Comparison of ENCODE assay signal across 12 cellular contexts in genomic region chr5:37272564-37272963, GRCh38. TPM values are rescaled to one million over a fixed set of nuclear protein-coding genes. Genes with fewer than 3 reads are reported as not detected.
A peak's percentile ranks its signal among the peaks of the same experiment; 100 is the strongest.
DNase-seq lines count a peak whose midpoint lies in the region; ATAC-seq and TF ChIP-seq lines count a peak whose summit lies in the region.
"Had no signal": no experiment of that assay in that cellular context is flagged by ENCODE, and none has a peak within 500 bp of the region (broad histone marks: within the 10 kb centered on the region; RNA-seq: fewer than 3 reads in every experiment).

No MANE protein-coding gene starts in this region.

- no peaks in the 10 kb centered on the region for H3K9me1 ChIP-seq in IMR-90 (ENCODE audit: insufficient read depth, low read length)

- H3K27ac Mint-ChIP-seq in Caco-2 (ENCODE audit: unreplicated experiment) (peak overlapping the region; percentile 85), mesothelial cell of epicardium (peak overlapping the region; percentile 60)
- H3K27ac Mint-ChIP-seq: CD14-positive monocyte had no signal

- no peak for TF ChIP-seq CTCF in Caco-2 (IDR thresholded peaks at IDR 0.05; ENCODE audit: insufficient read depth in 1 of 2, low read depth in 1 of 2, low read length in 1 of 2, severe bottlenecking in 1 of 2, unreplicated experiment in 1 of 2)
- no peak for TF ChIP-seq CTCF in IMR-90 (conservative IDR thresholded peaks at IDR 0.05; ENCODE audit: low read depth, low read length)
- no peak for TF ChIP-seq CTCF in mesothelial cell of epicardium (IDR thresholded peaks at IDR 0.05; ENCODE audit: unreplicated experiment)
- TF ChIP-seq CTCF in suprapubic skin (IDR thresholded peaks at IDR 0.05): no peak

- no peak overlapping the region for H4K5ac ChIP-seq in IMR-90 (ENCODE audit: low read depth, low read length)

- H2BK20ac ChIP-seq in IMR-90 (ENCODE audit: low read depth, low read length): no peak overlapping the region

- H3K36me3 Mint-ChIP-seq in Caco-2 (ENCODE audit: insufficient read depth, unreplicated experiment) (peaks cover 7% of the 10 kb centered on the region), mesothelial cell of epicardium (no peaks in the 10 kb centered on the region)
- H3K36me3 Mint-ChIP-seq: CD14-positive monocyte had no signal

- DNase-seq in Caco-2 (peak; percentile 77 to 86), IMR-90 (peak; percentile 2), dermis blood vessel endothelial cell (peak; percentile 21), mesothelial cell of epicardium (ENCODE audit: low spot score in 2 of 2, unreplicated experiment in 2 of 2) (no peak), DMS53 (lab: John Stamatoyannopoulos, UW) (no peak), suprapubic skin (ENCODE audit: low spot score in 2 of 2) (no peak), NOMO-1 treated with dmso at 0.1 percent for 144 hours (lab: John Stamatoyannopoulos, UW; ENCODE audit: unreplicated experiment) (no peak)
- DNase-seq in effector CD4-positive, alpha-beta T cell: no peak
- DNase-seq: NCI-H1048 had no signal

- CTCF ChIA-PET in Caco-2 (lab: Charles Lee): interaction anchor here (0.6 to 0.7 kb wide), 2 partner anchors 24 to 37 kb away, joined by 3 to 5 read pairs; no protein-coding TSS in a partner anchor
- CTCF ChIA-PET in IMR-90 (lab: Yijun Ruan, JAX): no interaction called here

- intact Hi-C loops in Caco-2 (cut with micrococcal nuclease; ENCODE audit: unreplicated experiment) (no loop called here), IMR-90 (cut with micrococcal nuclease) (no loop called here)

- no peak overlapping the region for H3K4me3 ChIP-seq in Caco-2 (ENCODE audit: low read depth, low read length)
- no peak overlapping the region for H3K4me3 ChIP-seq in IMR-90 (ENCODE audit: insufficient read depth, low read depth, low read length)
- H3K4me3 ChIP-seq in suprapubic skin: no peak overlapping the region
- H3K4me3 ChIP-seq: pancreas had no signal

- H3K36me3 ChIP-seq in Caco-2 (ENCODE audit: control insufficient read depth, insufficient read depth, low read length) (no peaks in the 10 kb centered on the region), IMR-90 (ENCODE audit: control insufficient read depth, insufficient read depth, low read length) (no peaks in the 10 kb centered on the region), suprapubic skin (no peaks in the 10 kb centered on the region)
- H3K36me3 ChIP-seq: pancreas had no signal

- WGBS in IMR-90 (ENCODE audit: extremely low coverage in 2 of 2, insufficient read length in 1 of 2), 2 experiments: no CpG with 5 or more reads among the region's 1 CpG
- WGBS in suprapubic skin: 33% methylated on average over 1 of the region's 1 CpG

- no peak overlapping the region for H3K18ac ChIP-seq in IMR-90 (ENCODE audit: low read depth, low read length)

- no peak overlapping the region for H3K14ac ChIP-seq in IMR-90 (replicated peaks; ENCODE audit: low read depth, low read length)

- H4K20me1 ChIP-seq in IMR-90 (ENCODE audit: insufficient read depth, low read length): no peaks in the 10 kb centered on the region

- no peak overlapping the region for H2AFZ ChIP-seq in IMR-90 (replicated peaks; ENCODE audit: low read length, poor library complexity)

- TF ChIP-seq EP300 in suprapubic skin (IDR thresholded peaks at IDR 0.05): no peak

- in situ Hi-C loops in IMR-90 (cut with MboI; ENCODE audit: low sequenced_read_pairs): no loop called here

- no peaks in the 10 kb centered on the region for H3K79me1 ChIP-seq in IMR-90 (ENCODE audit: low read depth in 1 of 2, low read length in 2 of 2)

- H3K4me3 Mint-ChIP-seq in Caco-2 (ENCODE audit: unreplicated experiment): no peak overlapping the region
- no peak overlapping the region for H3K4me3 Mint-ChIP-seq in mesothelial cell of epicardium
- H3K4me3 Mint-ChIP-seq: CD14-positive monocyte had no signal

- TF ChIP-seq POLR2A in IMR-90 (IDR thresholded peaks at IDR 0.05; ENCODE audit: low read depth, low read length): no peak
- TF ChIP-seq POLR2A in suprapubic skin (IDR thresholded peaks at IDR 0.05): no peak

- no TSS peak for BruUV-seq in Caco-2 (replicated peaks; lab: Mats Ljungman, UMichigan)
- no TSS peak for BruUV-seq in IMR-90 (replicated peaks; lab: Mats Ljungman, UMichigan)

- H3K27me3 ChIP-seq in Caco-2 (replicated peaks; ENCODE audit: control insufficient read depth, insufficient read depth, low read length): no peaks in the 10 kb centered on the region
- H3K27me3 ChIP-seq in IMR-90 (ENCODE audit: control insufficient read depth, insufficient read depth, low read length): no peaks in the 10 kb centered on the region
- H3K27me3 ChIP-seq in suprapubic skin: no peaks in the 10 kb centered on the region
- H3K27me3 ChIP-seq: pancreas had no signal

- TF ChIP-seq RAD21 in IMR-90 (IDR thresholded peaks at IDR 0.05; ENCODE audit: low read length): no peak

- H3K23ac ChIP-seq in IMR-90 (ENCODE audit: low read depth, low read length): no peak overlapping the region

- POLR2A ChIA-PET in Caco-2 (lab: Charles Lee): interaction anchor here (0.7 to 1.4 kb wide), 2 partner anchors 24 to 36 kb away, joined by 5 to 11 read pairs; partner anchors contain the start of gene CPLANE1
- POLR2A ChIA-PET in IMR-90 (lab: Charles Lee; ENCODE audit: unreplicated experiment): interaction anchor here (0.6 kb wide), 1 partner anchor 36 kb away, joined by 9 read pairs; no protein-coding TSS in a partner anchor

- H3K27me3 Mint-ChIP-seq in Caco-2 (ENCODE audit: insufficient read depth, unreplicated experiment) (no peaks in the 10 kb centered on the region), mesothelial cell of epicardium (ENCODE audit: low read depth) (no peaks in the 10 kb centered on the region)

- dilution Hi-C loops in IMR-90 (cut with HindIII; ENCODE audit: low sequenced_read_pairs, unreplicated experiment): no loop called here

- H4K91ac ChIP-seq in IMR-90 (ENCODE audit: insufficient read depth, low read depth, low read length): no peak overlapping the region

- H2AK5ac ChIP-seq in IMR-90 (ENCODE audit: low read depth, low read length): no peak overlapping the region

- no peak overlapping the region for H3K4me2 ChIP-seq in IMR-90 (ENCODE audit: low read depth, low read length)

- H3K9me3 ChIP-seq in Caco-2: peaks cover 15% of the 10 kb centered on the region
- H3K9me3 ChIP-seq in IMR-90 (ENCODE audit: control insufficient read depth, insufficient read depth, low read length): peaks cover 2% of the 10 kb centered on the region; the same call in 1 of the 2 replicates
- H3K9me3 ChIP-seq in suprapubic skin: peaks cover 4% of the 10 kb centered on the region
- H3K9me3 ChIP-seq: pancreas had no signal

- H3K4ac ChIP-seq in IMR-90 (ENCODE audit: low read depth, low read length): no peak overlapping the region

- no peak overlapping the region for H2BK15ac ChIP-seq in IMR-90 (ENCODE audit: low read depth, low read length)

- ATAC-seq in IMR-90 (ENCODE audit: low read depth): no peak

- H2AK9ac ChIP-seq in IMR-90 (replicated peaks; ENCODE audit: low read depth, low read length, poor library complexity): no peak overlapping the region

- H4K8ac ChIP-seq in IMR-90 (ENCODE audit: low read depth in 2 of 2, low read length in 2 of 2): no peak overlapping the region

- H3K27ac ChIP-seq in IMR-90 (ENCODE audit: insufficient read depth, low read length) (no peak overlapping the region), suprapubic skin (no peak overlapping the region)
- H3K27ac ChIP-seq: pancreas, VCaP had no signal

- H2BK120ac ChIP-seq in IMR-90 (ENCODE audit: low read depth, low read length): no peak overlapping the region

- no peak overlapping the region for H3K9ac ChIP-seq in IMR-90 (ENCODE audit: low read depth, low read length)

- peaks cover 6% of the 10 kb centered on the region for H3K4me1 ChIP-seq in Caco-2
- no peaks in the 10 kb centered on the region for H3K4me1 ChIP-seq in IMR-90 (ENCODE audit: control insufficient read depth, insufficient read depth, low read length)
- H3K4me1 ChIP-seq in suprapubic skin: no peaks in the 10 kb centered on the region
- H3K4me1 ChIP-seq: pancreas had no signal

- no peak overlapping the region for H3K56ac ChIP-seq in IMR-90 (ENCODE audit: extremely low read depth, insufficient read depth, low read length)

- H3K4me1 Mint-ChIP-seq in Caco-2 (ENCODE audit: low read depth, unreplicated experiment) (peaks cover 7% of the 10 kb centered on the region), mesothelial cell of epicardium (peaks cover 5% of the 10 kb centered on the region)
- H3K4me1 Mint-ChIP-seq: CD14-positive monocyte had no signal

- H3K9me3 Mint-ChIP-seq in Caco-2 (ENCODE audit: unreplicated experiment) (peaks cover 29% of the 10 kb centered on the region), mesothelial cell of epicardium (peaks cover 18% of the 10 kb centered on the region)

- H2BK5ac ChIP-seq in IMR-90 (ENCODE audit: low read depth, low read length, poor library complexity, severe bottlenecking): no peak overlapping the region

TF ChIP-seq in IMR-90, 13 proteins besides CTCF, POLR2A, EP300 and RAD21 (continues in another document):
- TF ChIP-seq RCOR1 (IDR thresholded peaks at IDR 0.05; ENCODE audit: insufficient replicate concordance, low read length): no peak
- no peak for TF ChIP-seq CEBPB (IDR thresholded peaks at IDR 0.05; ENCODE audit: low read depth, low read length)
- no peak for TF ChIP-seq USF2 (IDR thresholded peaks at IDR 0.05; ENCODE audit: low read depth, low read length)
- TF ChIP-seq BHLHE40 (IDR thresholded peaks at IDR 0.05; ENCODE audit: low read depth, low read length): no peak
- TF ChIP-seq NFE2L2 (IDR thresholded peaks at IDR 0.05; ENCODE audit: low read depth, low read length): no peak
- TF ChIP-seq CHD1 (IDR thresholded peaks at IDR 0.05; ENCODE audit: low read depth, low read length): no peak
- no peak for TF ChIP-seq SMC3 (IDR thresholded peaks at IDR 0.05; ENCODE audit: low read depth, low read length)
- no peak for TF ChIP-seq MAZ (IDR thresholded peaks at IDR 0.05; ENCODE audit: borderline replicate concordance, low read depth, low read length)
- no peak for TF ChIP-seq MXI1 (IDR thresholded peaks at IDR 0.05; ENCODE audit: borderline replicate concordance, low read depth, low read length)

RNA-seq across cellular contexts. Expression of gene CPLANE1, which starts 23.4 kb away (rescaled TPM):
- total RNA-seq in Caco-2 (2022) (15.3 and 17.3 TPM in 2 replicates), IMR-90 (2012; rRNA removed) (17.9 and 19.7 TPM in 2 replicates), dermis blood vessel endothelial cell (16.1 and 19.7 TPM in 2 replicates), mesothelial cell of epicardium (31.0 to 33.8 TPM (median 32.3 TPM) in 3 replicates), suprapubic skin (10 to 100 TPM in 3 of 4 donors, 1 to 10 TPM in 1; 6.3 to 28.2 (median 12.0) TPM)
- 3.5 and 4.4 TPM in 2 replicates for polyA plus RNA-seq in IMR-90 (2012; rRNA removed)
- 0.68 and 0.71 TPM in 2 replicates for polyA plus RNA-seq in IMR-90 (2012; cell fraction: cytosol; rRNA removed)
- 1.4 and 12.0 TPM in 2 replicates for polyA plus RNA-seq in IMR-90 (2012; cell fraction: nucleus; rRNA removed; ENCODE audit: low replicate concordance)

Comparison
In these comparisons a context has a peak if more than half of its experiments do, and no peak if none do; other contexts are left out.
1. DNase-seq: peak in Caco-2 (2 of 2), IMR-90 (single experiment) and dermis blood vessel endothelial cell (single experiment); none in mesothelial cell of epicardium (0 of 2), DMS53 (single experiment), suprapubic skin (0 of 2), NOMO-1 treated with dmso at 0.1 percent for 144 hours (single experiment) and effector CD4-positive, alpha-beta T cell (single experiment).